In the genomic region with DNA sequence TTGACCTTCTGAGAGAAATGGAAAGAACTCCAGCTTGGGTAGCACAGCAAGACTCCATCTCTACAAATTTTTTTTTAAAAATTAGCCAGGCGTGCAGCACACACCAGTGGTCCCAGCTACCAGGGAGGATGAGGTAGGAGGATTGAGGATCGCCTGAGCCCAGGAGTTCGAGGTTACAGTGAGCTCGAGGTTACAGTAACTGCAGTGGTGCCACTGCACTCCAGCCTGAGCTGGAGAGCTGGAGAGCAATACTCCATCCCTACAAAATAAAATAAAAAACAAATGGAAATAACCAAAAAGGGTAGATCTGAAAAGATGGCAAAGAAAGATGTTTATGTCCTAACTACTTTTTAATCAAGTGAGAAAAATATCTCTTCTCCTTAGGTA, we compare ENCODE assay signal across 12 cellular contexts.
DNase-seq lines count a peak whose midpoint lies in the region; ATAC-seq and TF ChIP-seq lines count a peak whose summit lies in the region.
"Had no signal": no experiment of that assay in that cellular context is flagged by ENCODE, and none has a peak within 500 bp of the region (broad histone marks: within the 10 kb centered on the region; RNA-seq: fewer than 3 reads in every experiment).

No MANE protein-coding gene starts in this region.

- H4K20me1 ChIP-seq in OCI-LY1 (ENCODE audit: insufficient read depth, low read length): 0 out of 2 replicates have a peak, but pooled peaks cover 4% of the 10 kb centered on the region

- peak overlapping the region; percentile 40 for H3K4me2 ChIP-seq in OCI-LY1 (ENCODE audit: low read length)
- no peak overlapping the region for H3K4me2 ChIP-seq in parathyroid adenoma (ENCODE audit: low read length)

- H3K4me3 Mint-ChIP-seq in central memory CD8-positive, alpha-beta T cell: no peak overlapping the region
- H3K4me3 Mint-ChIP-seq in activated naive CD4-positive, alpha-beta T cell treated with anti-CD3 and anti-CD28 coated beads, Interleukin-2, amount 10 ng/mL, durations not matched to agents 7 days and 5 days: no peak overlapping the region
- H3K4me3 Mint-ChIP-seq: activated CD8-positive, alpha-beta memory T cell treated with anti-CD3 and anti-CD28 coated beads, Interleukin-2, amount 10 ng/mL, durations not matched to agents 7 days and 5 days had no signal

- H3K36me3 Mint-ChIP-seq in central memory CD8-positive, alpha-beta T cell (ENCODE audit: insufficient read depth): peaks cover 16% of the 10 kb centered on the region
- H3K36me3 Mint-ChIP-seq in activated naive CD4-positive, alpha-beta T cell treated with anti-CD3 and anti-CD28 coated beads, Interleukin-2, amount 10 ng/mL, durations not matched to agents 7 days and 5 days: peaks cover 21% of the 10 kb centered on the region

- H3K79me2 ChIP-seq in OCI-LY1 (ENCODE audit: insufficient read depth, low read length): peaks cover 97% of the 10 kb centered on the region
- peaks cover 24% of the 10 kb centered on the region for H3K79me2 ChIP-seq in parathyroid adenoma

- H3K27me3 ChIP-seq in OCI-LY1 (ENCODE audit: insufficient read depth, low read length) (no peaks in the 10 kb centered on the region), parathyroid adenoma (ENCODE audit: control insufficient read depth, insufficient read depth, low read length) (no peaks in the 10 kb centered on the region)

- H3K4me1 ChIP-seq in OCI-LY1 (ENCODE audit: insufficient read depth, low read length, severe bottlenecking) (peaks cover 31% of the 10 kb centered on the region), parathyroid adenoma (no peaks in the 10 kb centered on the region)

- H3K27ac Mint-ChIP-seq in central memory CD8-positive, alpha-beta T cell (ENCODE audit: low read depth): peak overlapping the region; percentile 44
- H3K27ac Mint-ChIP-seq in activated naive CD4-positive, alpha-beta T cell treated with anti-CD3 and anti-CD28 coated beads, Interleukin-2, amount 10 ng/mL, durations not matched to agents 7 days and 5 days: no peak overlapping the region
- H3K27ac Mint-ChIP-seq: activated CD8-positive, alpha-beta memory T cell treated with anti-CD3 and anti-CD28 coated beads, Interleukin-2, amount 10 ng/mL, durations not matched to agents 7 days and 5 days had no signal

- H3K9me3 ChIP-seq in OCI-LY1 (ENCODE audit: low read length): no peaks in the 10 kb centered on the region
- H3K9me3 ChIP-seq in parathyroid adenoma (ENCODE audit: control insufficient read depth, low read length): no peaks in the 10 kb centered on the region

- H3F3A ChIP-seq in OCI-LY1 (ENCODE audit: insufficient read depth, low read length): peaks cover 7% of the 10 kb centered on the region; the same call in 1 of the 2 replicates

- no peaks in the 10 kb centered on the region for H3K27me3 Mint-ChIP-seq in central memory CD8-positive, alpha-beta T cell
- H3K27me3 Mint-ChIP-seq in activated naive CD4-positive, alpha-beta T cell treated with anti-CD3 and anti-CD28 coated beads, Interleukin-2, amount 10 ng/mL, durations not matched to agents 7 days and 5 days: no peaks in the 10 kb centered on the region
- H3K27me3 Mint-ChIP-seq: activated CD8-positive, alpha-beta memory T cell treated with anti-CD3 and anti-CD28 coated beads, Interleukin-2, amount 10 ng/mL, durations not matched to agents 7 days and 5 days; CD4-positive, alpha-beta memory T cell; naive B cell had no signal

- peaks cover 38% of the 10 kb centered on the region for H3K4me1 Mint-ChIP-seq in central memory CD8-positive, alpha-beta T cell
- H3K4me1 Mint-ChIP-seq in activated naive CD4-positive, alpha-beta T cell treated with anti-CD3 and anti-CD28 coated beads, Interleukin-2, amount 10 ng/mL, durations not matched to agents 7 days and 5 days: peaks cover 30% of the 10 kb centered on the region

- H3K9ac ChIP-seq in OCI-LY1 (ENCODE audit: low read length): peak overlapping the region; percentile 1; the same call in 1 of the 2 replicates
- no peak overlapping the region for H3K9ac ChIP-seq in parathyroid adenoma

- H3K36me3 ChIP-seq in OCI-LY1 (ENCODE audit: insufficient read depth, low read length) (peaks cover 18% of the 10 kb centered on the region), parathyroid adenoma (ENCODE audit: control insufficient read depth, insufficient read depth, low read length) (no peaks in the 10 kb centered on the region)

- no peak overlapping the region for H3K4me3 ChIP-seq in GM12865 (ENCODE audit: low read depth, low read length)
- H3K4me3 ChIP-seq in OCI-LY1 (ENCODE audit: low read depth, low read length, poor library complexity, severe bottlenecking): no peak overlapping the region
- H3K4me3 ChIP-seq in parathyroid adenoma (ENCODE audit: low read depth, low read length): no peak overlapping the region

- H3K9me2 ChIP-seq in OCI-LY1 (ENCODE audit: low read depth, low read length): no peaks in the 10 kb centered on the region

- peak; percentile 6 for DNase-seq in GM12865 (ENCODE audit: low read depth)
- DNase-seq in central memory CD8-positive, alpha-beta T cell (ENCODE audit: low spot score in 2 of 2): no peak
- no peak for DNase-seq in NCI-H526 (lab: John Stamatoyannopoulos, UW)
- DNase-seq in activated naive CD4-positive, alpha-beta T cell treated with anti-CD3 and anti-CD28 coated beads, Interleukin-2, amount 10 ng/mL, durations not matched to agents 7 days and 5 days: no peak
- DNase-seq: activated CD8-positive, alpha-beta memory T cell treated with anti-CD3 and anti-CD28 coated beads, Interleukin-2, amount 10 ng/mL, durations not matched to agents 7 days and 5 days; CD4-positive, alpha-beta memory T cell; naive B cell; NCI-H1417 treated with DMSO at 0.1 percent for 48 hours had no signal

- H3K27ac ChIP-seq in OCI-LY1 (ENCODE audit: low read depth, low read length, poor library complexity, severe bottlenecking) (peak overlapping the region; percentile 49), parathyroid adenoma (peak overlapping the region; percentile 77)

- no peak overlapping the region for H2AFZ ChIP-seq in OCI-LY1 (ENCODE audit: low read length)
- H2AFZ ChIP-seq in parathyroid adenoma: no peak overlapping the region

- no peak for ATAC-seq in central memory CD8-positive, alpha-beta T cell (replicated peaks; ENCODE audit: extremely low read depth, poor library complexity, severe bottlenecking)
- ATAC-seq in HG03139 (IDR thresholded peaks at IDR 0.05; ENCODE audit: unreplicated experiment): no peak
- ATAC-seq: HepG2 had no signal

- CTCF ChIA-PET in activated naive CD4-positive, alpha-beta T cell treated with anti-CD3 and anti-CD28 coated beads, Interleukin-2, amount 10 ng/mL, durations not matched to agents 7 days and 5 days (lab: Charles Lee): interaction anchor here (0.8 to 1.9 kb wide), 9 partner anchors 9 to 392 kb away, joined by 3 to 12 read pairs (median 5); no protein-coding TSS in a partner anchor

- no peak for TF ChIP-seq CTCF in GM12865 (IDR thresholded peaks at IDR 0.05; ENCODE audit: insufficient read depth, low read depth, low read length, missing control alignments)
- TF ChIP-seq CTCF in OCI-LY1 (IDR thresholded peaks at IDR 0.05; ENCODE audit: low read length): no peak
- TF ChIP-seq CTCF in parathyroid adenoma (IDR thresholded peaks at IDR 0.05): no peak

- H3K9me3 Mint-ChIP-seq in central memory CD8-positive, alpha-beta T cell: no peaks in the 10 kb centered on the region
- no peaks in the 10 kb centered on the region for H3K9me3 Mint-ChIP-seq in activated naive CD4-positive, alpha-beta T cell treated with anti-CD3 and anti-CD28 coated beads, Interleukin-2, amount 10 ng/mL, durations not matched to agents 7 days and 5 days
- H3K9me3 Mint-ChIP-seq: CD4-positive, alpha-beta memory T cell; naive B cell had no signal
